Comparison of ENCODE assay signal across 18 cellular contexts in the genomic region with DNA sequence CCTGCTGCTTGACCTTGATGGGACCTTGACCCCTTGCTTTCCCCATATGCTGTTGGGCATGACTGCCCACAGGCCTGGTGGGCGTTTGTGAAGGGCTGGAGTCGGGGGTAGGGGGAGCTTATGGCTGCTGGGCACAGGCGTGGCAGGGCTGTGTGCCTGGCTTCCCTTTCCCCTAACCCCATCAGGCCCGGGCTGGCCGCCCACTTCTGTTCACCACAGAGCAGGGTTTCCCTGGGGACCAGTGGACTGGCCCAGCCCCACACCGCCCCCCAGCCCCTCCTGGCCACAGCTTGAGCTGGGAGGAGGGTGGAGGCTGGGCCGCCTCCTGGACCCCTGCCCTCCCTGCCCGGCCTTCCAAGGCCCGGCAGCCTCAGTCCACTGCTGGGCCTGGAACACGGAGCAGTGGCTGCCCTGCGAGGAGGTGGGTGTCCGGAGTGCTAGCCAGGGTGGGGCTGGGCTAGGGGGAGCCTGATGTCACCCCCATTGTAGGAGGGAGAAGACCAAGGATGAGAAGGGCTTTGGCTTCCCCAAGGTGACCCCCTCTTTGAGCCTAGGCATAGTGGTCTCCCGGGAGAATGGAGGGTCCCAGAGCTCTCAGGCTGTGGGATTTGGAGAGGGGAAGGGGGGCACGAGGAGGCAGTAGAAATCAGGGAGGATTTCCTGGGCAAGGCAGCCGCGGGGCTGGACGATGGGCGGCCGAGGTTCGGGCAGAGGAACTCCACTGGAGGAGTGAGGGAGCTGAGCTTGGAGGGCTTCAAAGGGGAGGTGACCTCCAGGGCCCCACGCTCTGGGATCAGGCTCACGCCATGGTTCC. TPM values are rescaled to one million over a fixed set of nuclear protein-coding genes. Genes with fewer than 3 reads are reported as not detected.
A peak's percentile ranks its signal among the peaks of the same experiment; 100 is the strongest.
DNase-seq lines count a peak whose midpoint lies in the region; ATAC-seq, FAIRE-seq and TF ChIP-seq lines count a peak whose summit lies in the region.
"Had no signal": no experiment of that assay in that cellular context is flagged by ENCODE, and none has a peak within 500 bp of the region (broad histone marks: within the 10 kb centered on the region; RNA-seq: fewer than 3 reads in every experiment).

A gene with protein sequence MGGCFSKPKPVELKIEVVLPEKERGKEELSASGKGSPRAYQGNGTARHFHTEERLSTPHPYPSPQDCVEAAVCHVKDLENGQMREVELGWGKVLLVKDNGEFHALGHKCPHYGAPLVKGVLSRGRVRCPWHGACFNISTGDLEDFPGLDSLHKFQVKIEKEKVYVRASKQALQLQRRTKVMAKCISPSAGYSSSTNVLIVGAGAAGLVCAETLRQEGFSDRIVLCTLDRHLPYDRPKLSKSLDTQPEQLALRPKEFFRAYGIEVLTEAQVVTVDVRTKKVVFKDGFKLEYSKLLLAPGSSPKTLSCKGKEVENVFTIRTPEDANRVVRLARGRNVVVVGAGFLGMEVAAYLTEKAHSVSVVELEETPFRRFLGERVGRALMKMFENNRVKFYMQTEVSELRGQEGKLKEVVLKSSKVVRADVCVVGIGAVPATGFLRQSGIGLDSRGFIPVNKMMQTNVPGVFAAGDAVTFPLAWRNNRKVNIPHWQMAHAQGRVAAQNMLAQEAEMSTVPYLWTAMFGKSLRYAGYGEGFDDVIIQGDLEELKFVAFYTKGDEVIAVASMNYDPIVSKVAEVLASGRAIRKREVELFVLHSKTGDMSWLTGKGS (plus strand): TSS at position 373 of the 814 bp plus-strand sequence. CDS start 690 bp downstream, outside the sequence.

- no peak within 1 kb of the TSS for H3K9ac ChIP-seq in iPS-15b (ENCODE audit: low read depth, low read length)

- no peak for TF ChIP-seq CTCF in WERI-Rb-1 (IDR thresholded peaks at IDR 0.05; ENCODE audit: low read depth, low read length)

- ATAC-seq in HG03378 (IDR thresholded peaks at IDR 0.05; ENCODE audit: unreplicated experiment), result no peak
- ATAC-seq: gastrocnemius medialis had no signal

- no peaks in the 10 kb centered on the region for H3K27me3 ChIP-seq in WERI-Rb-1 (ENCODE audit: insufficient read depth, low read depth, severe bottlenecking)
- peaks cover 85% of the 10 kb centered on the region for H3K27me3 ChIP-seq in iPS-15b (ENCODE audit: control insufficient read depth, insufficient read depth, low read length)

- no peak for FAIRE-seq in GM12892 (lab: Jason Lieb, UNC)

- peak within 1 kb of the TSS; percentile 82 for H3K27ac ChIP-seq in WERI-Rb-1
- H3K27ac ChIP-seq: gastrocnemius medialis, sigmoid colon had no signal

- H3K4me3 ChIP-seq in WERI-Rb-1 (ENCODE audit: low read depth, low read length) (no peak within 1 kb of the TSS; the same call in 1 of the 2 replicates), iPS-15b (ENCODE audit: low read depth, low read length) (peak within 1 kb of the TSS; percentile 18)
- H3K4me3 ChIP-seq: gastrocnemius medialis, lung had no signal

- TF ChIP-seq POLR2A in GM12892 (IDR thresholded peaks at IDR 0.05; ENCODE audit: low read depth, low read length), result no peak

- H3K36me3 ChIP-seq in WERI-Rb-1, result no peaks in the 10 kb centered on the region
- no peaks in the 10 kb centered on the region for H3K36me3 ChIP-seq in iPS-15b (ENCODE audit: control insufficient read depth, insufficient read depth, low read length)
- H3K36me3 ChIP-seq: gastrocnemius medialis, sigmoid colon had no signal

- DNase-seq in Caki2 (ENCODE audit: low read depth) (no peak), WERI-Rb-1 (no peak), posterior cingulate gyrus (peak in 6 of 10 donors; percentile 34 to 86 (median 74)), NCI-H2029 (lab: John Stamatoyannopoulos, UW) (no peak), GM12892 (ENCODE audit: insufficient read length) (no peak)
- DNase-seq in activated CD8-positive, alpha-beta memory T cell treated with anti-CD3 and anti-CD28 coated beads for 24 hours, result no peak
- DNase-seq: activated CD8-positive, alpha-beta memory T cell treated with anti-CD3 and anti-CD28 coated beads, Interleukin-2, amount 50 U/mL, for 4 hours; dermis blood vessel endothelial cell; erythroblast; gastrocnemius medialis; Karpas-422; NCI-H1105; sigmoid colon; stimulated activated CD4-positive, alpha-beta T cell treated with anti-CD3 and anti-CD28 coated beads, Interleukin-2, amount 100 ng/mL, for 24 hours; T1000 had no signal

- peaks cover 7% of the 10 kb centered on the region for H3K4me1 ChIP-seq in iPS-15b (ENCODE audit: control insufficient read depth, insufficient read depth, low read length)

- in situ Hi-C loops in Caki2 (cut with HindIII; ENCODE audit: low pct_unique_long_range_greater_than_20kb, low sequenced_read_pairs), result no loop called here

- H3K9me3 ChIP-seq in WERI-Rb-1 (ENCODE audit: severe bottlenecking) (no peaks in the 10 kb centered on the region), iPS-15b (ENCODE audit: control insufficient read depth, insufficient read depth, low read length) (no peaks in the 10 kb centered on the region)
- H3K9me3 ChIP-seq: gastrocnemius medialis, sigmoid colon had no signal

- intact Hi-C loops in posterior cingulate gyrus (cut with DNase I), result no loop called here

RNA-seq across cellular contexts. Expression of the gene that starts here (rescaled TPM):
- total RNA-seq in Caki2 (2014; rRNA removed; shearing (Covaris generic); ENCODE audit: low replicate concordance), result 9.6 and 10.9 TPM in 2 replicates
- polyA plus RNA-seq in GM12892 (2012; ENCODE audit: missing spikeins), result not detected

Comparison
In these comparisons a context has a peak if more than half of its experiments do, and no peak if none do; other contexts are left out.
1. DNase-seq: peak in posterior cingulate gyrus (6 of 10); none in Caki2 (single experiment), WERI-Rb-1 (single experiment), NCI-H2029 (single experiment), activated CD8-positive, alpha-beta memory T cell treated with anti-CD3 and anti-CD28 coated beads for 24 hours (single experiment) and GM12892 (single experiment).